ENCODE assay signal across 16 cellular contexts in the genomic region with DNA sequence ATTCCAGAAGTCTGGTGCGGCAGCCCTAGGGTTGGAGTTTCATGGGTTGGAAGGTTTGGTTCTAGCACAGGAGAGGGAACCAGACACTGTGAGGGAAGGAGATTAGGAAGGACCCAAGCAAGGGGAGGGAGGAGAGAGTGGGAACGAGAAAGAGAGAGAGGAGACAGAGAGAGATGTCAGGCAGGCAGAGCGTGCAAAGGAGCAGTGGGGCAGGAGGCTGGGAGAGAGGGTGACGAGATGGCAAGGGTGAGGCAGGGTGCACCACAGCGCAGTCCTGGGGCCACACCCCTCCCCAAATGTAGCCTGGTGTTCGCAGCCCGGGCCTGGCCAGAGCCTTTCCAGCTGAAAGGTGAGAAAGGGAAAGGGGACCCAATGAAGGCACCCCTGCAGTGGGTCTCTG.
DNase-seq lines count a peak whose midpoint lies in the region; ATAC-seq and TF ChIP-seq lines count a peak whose summit lies in the region.
"Had no signal": no experiment of that assay in that cellular context is flagged by ENCODE, and none has a peak within 500 bp of the region (broad histone marks: within the 10 kb centered on the region; RNA-seq: fewer than 3 reads in every experiment).

No MANE protein-coding gene starts in this region.

- TF ChIP-seq CTCF in OCI-LY1 (IDR thresholded peaks at IDR 0.05; ENCODE audit: low read length) = no peak

- no peaks in the 10 kb centered on the region for H4K20me1 ChIP-seq in OCI-LY1 (ENCODE audit: insufficient read depth, low read length)

- H3K27me3 Mint-ChIP-seq in activated naive CD8-positive, alpha-beta T cell treated with anti-CD3 and anti-CD28 coated beads, Interleukin-2, amount 10 ng/mL, durations not matched to agents 7 days and 5 days = peaks cover 9% of the 10 kb centered on the region
- H3K27me3 Mint-ChIP-seq in activated naive CD8-positive, alpha-beta T cell treated with anti-CD3 and anti-CD28 coated beads for 36 hours = no peaks in the 10 kb centered on the region
- H3K27me3 Mint-ChIP-seq in immature natural killer cell (ENCODE audit: low read depth in 3 of 3) = peaks cover 6 to 16% (median 12%) of the 10 kb centered on the region in 3 donors
- no peaks in the 10 kb centered on the region for H3K27me3 Mint-ChIP-seq in stimulated activated memory B cell treated with anti-CD40 and anti-IgM and Interleukin-4, amounts not matched to agents 10 μg/mL and 1 μg/mL and 100 μg/mL, for 72 hours

- no peaks in the 10 kb centered on the region for H3F3A ChIP-seq in OCI-LY1 (ENCODE audit: insufficient read depth, low read length)

- peaks cover 1% of the 10 kb centered on the region for H3K36me3 Mint-ChIP-seq in activated naive CD8-positive, alpha-beta T cell treated with anti-CD3 and anti-CD28 coated beads, Interleukin-2, amount 10 ng/mL, durations not matched to agents 7 days and 5 days
- no peaks in the 10 kb centered on the region for H3K36me3 Mint-ChIP-seq in activated naive CD8-positive, alpha-beta T cell treated with anti-CD3 and anti-CD28 coated beads for 36 hours
- no peaks in the 10 kb centered on the region for H3K36me3 Mint-ChIP-seq in immature natural killer cell
- no peaks in the 10 kb centered on the region for H3K36me3 Mint-ChIP-seq in stimulated activated memory B cell treated with anti-CD40 and anti-IgM and Interleukin-4, amounts not matched to agents 10 μg/mL and 1 μg/mL and 100 μg/mL, for 72 hours

- H3K4me2 ChIP-seq in OCI-LY1 (ENCODE audit: low read length) = no peak overlapping the region

- ATAC-seq in activated naive CD8-positive, alpha-beta T cell treated with anti-CD3 and anti-CD28 coated beads, Interleukin-2, amount 10 ng/mL, durations not matched to agents 7 days and 5 days (ENCODE audit: low read depth) = no peak
- ATAC-seq in stimulated activated memory B cell treated with anti-CD40 and anti-IgM and Interleukin-4, amounts not matched to agents 10 μg/mL and 1 μg/mL and 100 μg/mL, for 72 hours = no peak
- no peak for ATAC-seq in GM19328 (IDR thresholded peaks at IDR 0.05; ENCODE audit: unreplicated experiment)

- H3K4me3 Mint-ChIP-seq in activated naive CD8-positive, alpha-beta T cell treated with anti-CD3 and anti-CD28 coated beads, Interleukin-2, amount 10 ng/mL, durations not matched to agents 7 days and 5 days = no peak overlapping the region
- H3K4me3 Mint-ChIP-seq in activated naive CD8-positive, alpha-beta T cell treated with anti-CD3 and anti-CD28 coated beads for 36 hours = no peak overlapping the region
- H3K4me3 Mint-ChIP-seq in immature natural killer cell = peak overlapping the region in 4 of 5 donors; percentile 22 to 93 (median 86)
- H3K4me3 Mint-ChIP-seq in stimulated activated memory B cell treated with anti-CD40 and anti-IgM and Interleukin-4, amounts not matched to agents 10 μg/mL and 1 μg/mL and 100 μg/mL, for 72 hours = no peak overlapping the region

- H3K9me2 ChIP-seq in OCI-LY1 (ENCODE audit: low read depth, low read length) = no peaks in the 10 kb centered on the region

- no peaks in the 10 kb centered on the region for H3K27me3 ChIP-seq in OCI-LY1 (ENCODE audit: insufficient read depth, low read length)
- H3K27me3 ChIP-seq: Peyer's patch, SJSA1 had no signal

- peak overlapping the region; percentile 54 for H3K27ac Mint-ChIP-seq in activated naive CD8-positive, alpha-beta T cell treated with anti-CD3 and anti-CD28 coated beads, Interleukin-2, amount 10 ng/mL, durations not matched to agents 7 days and 5 days
- H3K27ac Mint-ChIP-seq in activated naive CD8-positive, alpha-beta T cell treated with anti-CD3 and anti-CD28 coated beads for 36 hours = no peak overlapping the region
- peak overlapping the region in 1 of 6 donors; percentile 74 for H3K27ac Mint-ChIP-seq in immature natural killer cell
- H3K27ac Mint-ChIP-seq in stimulated activated memory B cell treated with anti-CD40 and anti-IgM and Interleukin-4, amounts not matched to agents 10 μg/mL and 1 μg/mL and 100 μg/mL, for 72 hours = peak overlapping the region; percentile 49

- H3K4me3 ChIP-seq in OCI-LY1 (ENCODE audit: low read depth, low read length, poor library complexity, severe bottlenecking) = no peak overlapping the region
- H3K4me3 ChIP-seq: GM23248, Peyer's patch, SJSA1 had no signal

- no peaks in the 10 kb centered on the region for H3K36me3 ChIP-seq in OCI-LY1 (ENCODE audit: insufficient read depth, low read length)
- H3K36me3 ChIP-seq: Peyer's patch, SJSA1 had no signal

- peaks cover 52% of the 10 kb centered on the region for H3K4me1 Mint-ChIP-seq in activated naive CD8-positive, alpha-beta T cell treated with anti-CD3 and anti-CD28 coated beads, Interleukin-2, amount 10 ng/mL, durations not matched to agents 7 days and 5 days
- peaks cover 63% of the 10 kb centered on the region for H3K4me1 Mint-ChIP-seq in activated naive CD8-positive, alpha-beta T cell treated with anti-CD3 and anti-CD28 coated beads for 36 hours
- peaks cover 48 to 76% of the 10 kb centered on the region in 2 donors for H3K4me1 Mint-ChIP-seq in immature natural killer cell
- peaks cover 76% of the 10 kb centered on the region for H3K4me1 Mint-ChIP-seq in stimulated activated memory B cell treated with anti-CD40 and anti-IgM and Interleukin-4, amounts not matched to agents 10 μg/mL and 1 μg/mL and 100 μg/mL, for 72 hours

- H3K79me2 ChIP-seq in OCI-LY1 (ENCODE audit: insufficient read depth, low read length) = no peaks in the 10 kb centered on the region

- DNase-seq in activated naive CD8-positive, alpha-beta T cell treated with anti-CD3 and anti-CD28 coated beads, Interleukin-2, amount 10 ng/mL, durations not matched to agents 7 days and 5 days = no peak
- DNase-seq in activated naive CD8-positive, alpha-beta T cell treated with anti-CD3 and anti-CD28 coated beads for 36 hours = no peak
- DNase-seq in immature natural killer cell = no peak
- no peak for DNase-seq in caudate nucleus (lab: John Stamatoyannopoulos, UW)
- no peak for DNase-seq in D341Med (ENCODE audit: low spot score)
- DNase-seq: DMS79 treated with DMSO at 0.1 percent for 48 hours, GM23248, NCI-H1105 treated with DMSO at 0.1 percent for 48 hours, NCI-H1694, NCI-H2081 treated with DMSO at 0.1 percent for 48 hours, NCI-H446 treated with DMSO at 0.1 percent for 48 hours, Peyer's patch had no signal

- no peaks in the 10 kb centered on the region for H3K9me3 ChIP-seq in OCI-LY1 (ENCODE audit: low read length)
- H3K9me3 ChIP-seq: Peyer's patch, SJSA1 had no signal

- H3K4me1 ChIP-seq in OCI-LY1 (ENCODE audit: insufficient read depth, low read length, severe bottlenecking) = peaks cover 66% of the 10 kb centered on the region

- H2AFZ ChIP-seq in OCI-LY1 (ENCODE audit: low read length) = no peak overlapping the region
- H2AFZ ChIP-seq: GM23248 had no signal

- H3K27ac ChIP-seq in OCI-LY1 (ENCODE audit: low read depth, low read length, poor library complexity, severe bottlenecking) = peak overlapping the region; percentile 11
- H3K27ac ChIP-seq in caudate nucleus (ENCODE audit: low read depth, low read length) = no peak overlapping the region
- H3K27ac ChIP-seq: GM23248, SJSA1 had no signal

- POLR2A ChIA-PET in activated naive CD8-positive, alpha-beta T cell treated with anti-CD3 and anti-CD28 coated beads, Interleukin-2, amount 10 ng/mL, durations not matched to agents 7 days and 5 days (lab: Charles Lee) = no interaction called here

- H3K9me3 Mint-ChIP-seq in activated naive CD8-positive, alpha-beta T cell treated with anti-CD3 and anti-CD28 coated beads, Interleukin-2, amount 10 ng/mL, durations not matched to agents 7 days and 5 days = no peaks in the 10 kb centered on the region
- H3K9me3 Mint-ChIP-seq in activated naive CD8-positive, alpha-beta T cell treated with anti-CD3 and anti-CD28 coated beads for 36 hours = no peaks in the 10 kb centered on the region
- H3K9me3 Mint-ChIP-seq in immature natural killer cell = peaks cover 0 to 1% (median 0%) of the 10 kb centered on the region in 6 donors
- no peaks in the 10 kb centered on the region for H3K9me3 Mint-ChIP-seq in stimulated activated memory B cell treated with anti-CD40 and anti-IgM and Interleukin-4, amounts not matched to agents 10 μg/mL and 1 μg/mL and 100 μg/mL, for 72 hours

- no peak overlapping the region for H3K9ac ChIP-seq in OCI-LY1 (ENCODE audit: low read length)
- H3K9ac ChIP-seq: GM23248 had no signal

Comparison
In these comparisons a context has a peak if more than half of its experiments do, and no peak if none do; other contexts are left out.
1. H3K4me3 Mint-ChIP-seq: peak in immature natural killer cell (4 of 5); none in activated naive CD8-positive, alpha-beta T cell treated with anti-CD3 and anti-CD28 coated beads, Interleukin-2, amount 10 ng/mL, durations not matched to agents 7 days and 5 days (single experiment), activated naive CD8-positive, alpha-beta T cell treated with anti-CD3 and anti-CD28 coated beads for 36 hours (single experiment) and stimulated activated memory B cell treated with anti-CD40 and anti-IgM and Interleukin-4, amounts not matched to agents 10 μg/mL and 1 μg/mL and 100 μg/mL, for 72 hours (single experiment).